Comparison of ENCODE assay signal across 14 cellular contexts in the genomic region with DNA sequence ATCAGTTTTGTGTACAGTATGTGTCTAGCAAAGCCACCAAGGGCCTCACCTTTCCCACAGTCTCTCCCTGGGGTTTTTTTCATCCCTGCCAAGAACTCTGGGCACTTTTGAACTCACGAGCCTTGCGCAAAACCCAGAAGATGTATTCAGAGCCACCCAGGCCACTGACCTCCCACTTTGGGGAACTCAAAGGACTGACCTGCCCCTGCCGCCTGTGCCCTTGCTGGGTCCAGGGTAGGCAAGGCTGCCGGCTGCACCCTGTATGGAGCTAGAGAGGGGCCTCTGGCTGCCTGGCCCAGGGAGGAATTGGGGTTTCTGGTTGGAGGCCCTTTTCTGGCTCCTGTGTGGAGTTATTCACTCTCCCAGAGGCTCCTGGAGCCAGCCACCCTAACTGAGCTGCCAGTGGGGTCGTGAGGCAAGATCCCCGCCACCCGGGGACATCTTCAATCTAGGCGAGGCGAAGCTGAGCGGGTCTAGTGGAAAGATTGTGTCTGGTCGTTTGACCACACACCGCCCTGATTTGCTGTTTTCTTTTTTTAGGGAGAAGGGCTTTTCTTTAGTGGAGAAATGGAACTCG. TPM values are rescaled to one million over a fixed set of nuclear protein-coding genes. Genes with fewer than 3 reads are reported as not detected.
DNase-seq lines count a peak whose midpoint lies in the region; ATAC-seq and TF ChIP-seq lines count a peak whose summit lies in the region.
"Had no signal": no experiment of that assay in that cellular context is flagged by ENCODE, and none has a peak within 500 bp of the region (broad histone marks: within the 10 kb centered on the region; RNA-seq: fewer than 3 reads in every experiment).

No MANE protein-coding gene starts in this region.

- no peak overlapping the region for H2AFZ ChIP-seq in PC-3 (ENCODE audit: low read length)

- H4K20me1 ChIP-seq in PC-3 (ENCODE audit: low read length) = no peaks in the 10 kb centered on the region

- peaks cover 7% of the 10 kb centered on the region for H3F3A ChIP-seq in PC-3 (ENCODE audit: low read length, unreplicated experiment)

- peak overlapping the region; percentile 89 for H3K4me3 Mint-ChIP-seq in neural crest cell

- H3K9ac ChIP-seq in PC-3 (ENCODE audit: low read length) = no peak overlapping the region

- H3K79me2 ChIP-seq in PC-3 (ENCODE audit: low read length) = peaks cover 5% of the 10 kb centered on the region; the same call in 1 of the 2 replicates

- H3K4me3 ChIP-seq in PC-3 (ENCODE audit: low read length) = no peak overlapping the region

- H3K4me1 ChIP-seq in PC-3 (ENCODE audit: insufficient read depth, low read length) = peaks cover 4% of the 10 kb centered on the region; the same call in 1 of the 2 replicates

- H3K27me3 ChIP-seq in PC-3 (ENCODE audit: low read length) = no peaks in the 10 kb centered on the region

- CTCF ChIA-PET in PC-3 (lab: Charles Lee) = no interaction called here

- peaks cover 15% of the 10 kb centered on the region for H3K36me3 Mint-ChIP-seq in neural crest cell (ENCODE audit: low read depth)

- H3K36me3 ChIP-seq in PC-3 (ENCODE audit: low read depth, low read length) = no peaks in the 10 kb centered on the region
- H3K36me3 ChIP-seq: left ventricle myocardium inferior had no signal

- H3K4me2 ChIP-seq in PC-3 (ENCODE audit: low read length) = peak overlapping the region; percentile 90; the same call in 1 of the 2 replicates

- H3K9me3 ChIP-seq in PC-3 (ENCODE audit: low read length) = no peaks in the 10 kb centered on the region
- H3K9me3 ChIP-seq: left ventricle myocardium inferior had no signal

- no peak overlapping the region for H3K27ac ChIP-seq in PC-3 (ENCODE audit: low read length)
- H3K27ac ChIP-seq in cingulate gyrus (ENCODE audit: low read depth, low read length) = peak overlapping the region; percentile 54
- H3K27ac ChIP-seq: 22Rv1, left ventricle myocardium inferior had no signal

- DNase-seq in DMS 273 (lab: John Stamatoyannopoulos, UW; ENCODE audit: unreplicated experiment) (peak; percentile 22), DMS 273 treated with DMSO at 0.1 percent for 48 hours (lab: John Stamatoyannopoulos, UW) (no peak), PC-3 (no peak), neural crest cell (ENCODE audit: low read depth, low spot score) (no peak), SIG-M5 (lab: John Stamatoyannopoulos, UW) (no peak), NCI-H510A treated with DMSO at 0.1 percent for 48 hours (lab: John Stamatoyannopoulos, UW) (no peak), dedifferentiated amniotic fluid mesenchymal stem cell (ENCODE audit: extremely low spot score) (no peak)
- DNase-seq: activated CD4-positive, CD25-positive, alpha-beta regulatory T cell; DMS79; effector CD4-positive, alpha-beta T cell; left ventricle myocardium inferior; RPMI8226 had no signal

- no peak for ATAC-seq in PC-3

- peak overlapping the region; percentile 67 for H3K27ac Mint-ChIP-seq in neural crest cell (ENCODE audit: unreplicated experiment)

- intact Hi-C loops in PC-3 (cut with micrococcal nuclease) = loop anchor here (10.0 kb wide), 1 partner anchor 116 kb away; no protein-coding TSS in a partner anchor

- TF ChIP-seq CTCF in PC-3 (conservative IDR thresholded peaks at IDR 0.05; ENCODE audit: low read depth, low read length) (no peak), neural crest cell (conservative IDR thresholded peaks at IDR 0.05) (no peak)

- POLR2A ChIA-PET in PC-3 (lab: Charles Lee; ENCODE audit: unreplicated experiment) = no interaction called here

- no TSS peak for BruUV-seq in PC-3 (replicated peaks; lab: Mats Ljungman, UMichigan)

- H3K9me3 Mint-ChIP-seq in neural crest cell = no peaks in the 10 kb centered on the region

- no peaks in the 10 kb centered on the region for H3K9me2 ChIP-seq in PC-3 (replicated peaks; ENCODE audit: low read length)

- no peaks in the 10 kb centered on the region for H3K27me3 Mint-ChIP-seq in neural crest cell (ENCODE audit: low read depth)

- H3K4me1 Mint-ChIP-seq in neural crest cell = peaks cover 70% of the 10 kb centered on the region

RNA-seq across cellular contexts. Expression of a gene that starts 1.9 kb away (rescaled TPM):
- 1.7 and 3.0 TPM in 2 replicates for total RNA-seq in PC-3 (2014; rRNA removed)
- 33.6 and 34.1 TPM in 2 replicates for total RNA-seq in neural crest cell

RNA-seq across cellular contexts. Expression of a gene that starts 44.4 kb away (rescaled TPM):
- total RNA-seq in PC-3 (2014; rRNA removed) (160 and 163 TPM in 2 replicates), neural crest cell (139 and 156 TPM in 2 replicates)
